Comparison of ENCODE assay signal across 16 cellular contexts in genomic region chr20:18663932-18664331, GRCh38.
"Had no signal": no experiment of that assay in that cellular context is flagged by ENCODE, and none has a peak within 500 bp of the region (broad histone marks: within the 10 kb centered on the region; RNA-seq: fewer than 3 reads in every experiment).

No MANE protein-coding gene starts in this region.

- H3K9me3 ChIP-seq: ascending aorta, esophagus muscularis mucosa, gastroesophageal sphincter, sigmoid colon, stomach, thyroid gland had no signal

- H3K4me1 ChIP-seq: ascending aorta, esophagus muscularis mucosa, gastroesophageal sphincter had no signal

- H3K36me3 ChIP-seq: ascending aorta, esophagus muscularis mucosa, sigmoid colon, stomach, thyroid gland, WERI-Rb-1 had no signal

- H2AFZ ChIP-seq: hepatocyte had no signal

- H3K27ac ChIP-seq: ascending aorta, esophagus muscularis mucosa, gastroesophageal sphincter, hepatocyte, sigmoid colon, stomach, thyroid gland, WERI-Rb-1 had no signal

- H3K4me2 ChIP-seq: hepatocyte had no signal

- ATAC-seq: activated CD8-positive, alpha-beta T cell treated with anti-CD3 and anti-CD28 coated beads for 36 hours; gastroesophageal sphincter; T-cell had no signal

- H3K27me3 ChIP-seq: ascending aorta, esophagus muscularis mucosa, gastroesophageal sphincter, hepatocyte, sigmoid colon, stomach, thyroid gland had no signal

- H3K4me3 ChIP-seq: ascending aorta, esophagus muscularis mucosa, gastroesophageal sphincter, hepatocyte, sigmoid colon, stomach, thyroid gland had no signal

- DNase-seq: activated CD4-positive, alpha-beta T cell treated with anti-CD3 and anti-CD28 coated beads for 4 hours; activated CD8-positive, alpha-beta memory T cell treated with anti-CD3 and anti-CD28 coated beads, Interleukin-2, amount 50 U/mL, for 4 hours; activated CD8-positive, alpha-beta T cell treated with anti-CD3 and anti-CD28 coated beads for 36 hours; activated naive CD8-positive, alpha-beta T cell treated with anti-CD3 and anti-CD28 coated beads, Interleukin-2, amount 10 ng/mL, durations not matched to agents 7 days and 5 days; activated T-cell treated with anti-CD3 and anti-CD28 coated beads, Interleukin-2, amount 50 U/mL, for 72 hours; sigmoid colon; stimulated activated CD4-positive, alpha-beta T cell treated with anti-CD3 and anti-CD28 coated beads, Interleukin-15, amount 100 ng/mL, for 24 hours; stimulated activated CD4-positive, alpha-beta T cell treated with anti-CD3 and anti-CD28 coated beads, Interleukin-4, amount 100 ng/mL, for 24 hours; stomach; T-cell; thyroid gland; WERI-Rb-1 had no signal
